ENCODE assay signal across 23 cellular contexts in genomic region chr3:127763337-127763736, GRCh38. TPM values are rescaled to one million over a fixed set of nuclear protein-coding genes. Genes with fewer than 3 reads are reported as not detected.
A peak's percentile ranks its signal among the peaks of the same experiment; 100 is the strongest.
DNase-seq lines count a peak whose midpoint lies in the region; ATAC-seq and TF ChIP-seq lines count a peak whose summit lies in the region.
"Had no signal": no experiment of that assay in that cellular context is flagged by ENCODE, and none has a peak within 500 bp of the region (broad histone marks: within the 10 kb centered on the region; RNA-seq: fewer than 3 reads in every experiment).

No MANE protein-coding gene starts in this region.

- H3K4me1 ChIP-seq in Loucy (ENCODE audit: insufficient read depth, low read length, poor library complexity, severe bottlenecking) (peaks cover 80% of the 10 kb centered on the region), left lung (peaks cover 24 to 68% of the 10 kb centered on the region in 2 donors), stomach smooth muscle (ENCODE audit: control insufficient read depth, insufficient read depth, low read length) (peaks cover 48% of the 10 kb centered on the region)

- peak overlapping the region; percentile 44 for H3K27ac Mint-ChIP-seq in activated CD8-positive, alpha-beta T cell treated with anti-CD3 and anti-CD28 coated beads for 36 hours
- no peak overlapping the region for H3K27ac Mint-ChIP-seq in activated CD8-positive, alpha-beta T cell treated with anti-CD3 and anti-CD28 coated beads, Interleukin-2, amount 10 ng/mL, durations not matched to agents 7 days and 5 days
- H3K27ac Mint-ChIP-seq: activated CD4-positive, alpha-beta T cell treated with anti-CD3 and anti-CD28 coated beads for 36 hours; CD4-positive, alpha-beta memory T cell; memory B cell; T-helper 2 cell treated with Interferon-gamma antibody and Interleukin-4, amounts not matched to agents 5 μg/mL and 100 μg/mL, for 36 hours had no signal

- peaks cover 1% of the 10 kb centered on the region for H3K27me3 Mint-ChIP-seq in activated CD8-positive, alpha-beta T cell treated with anti-CD3 and anti-CD28 coated beads for 36 hours
- H3K27me3 Mint-ChIP-seq in activated CD8-positive, alpha-beta T cell treated with anti-CD3 and anti-CD28 coated beads, Interleukin-2, amount 10 ng/mL, durations not matched to agents 7 days and 5 days (ENCODE audit: low read depth) = peaks cover 2% of the 10 kb centered on the region

- peaks cover 2% of the 10 kb centered on the region for H3K9me3 Mint-ChIP-seq in activated CD8-positive, alpha-beta T cell treated with anti-CD3 and anti-CD28 coated beads for 36 hours
- no peaks in the 10 kb centered on the region for H3K9me3 Mint-ChIP-seq in activated CD8-positive, alpha-beta T cell treated with anti-CD3 and anti-CD28 coated beads, Interleukin-2, amount 10 ng/mL, durations not matched to agents 7 days and 5 days (ENCODE audit: insufficient read depth)
- H3K9me3 Mint-ChIP-seq: T-helper 2 cell treated with Interferon-gamma antibody and Interleukin-4, amounts not matched to agents 5 μg/mL and 100 μg/mL, for 36 hours had no signal

- H3K36me3 ChIP-seq in Loucy (ENCODE audit: insufficient read depth, low read length) = peaks cover 28% of the 10 kb centered on the region; the same call in 1 of the 2 replicates
- H3K36me3 ChIP-seq in left lung = no peaks in the 10 kb centered on the region
- peaks cover 0 to 3% of the 10 kb centered on the region in 2 donors for H3K36me3 ChIP-seq in stomach smooth muscle (ENCODE audit: control insufficient read depth in 2 of 2, insufficient read depth in 2 of 2, low read length in 2 of 2)

- H3K9ac ChIP-seq in Loucy (ENCODE audit: low read depth, low read length, poor library complexity, severe bottlenecking) (peak overlapping the region; percentile 99), stomach smooth muscle (ENCODE audit: low read length in 2 of 2) (no peak overlapping the region)

- H3K4me3 Mint-ChIP-seq in activated CD8-positive, alpha-beta T cell treated with anti-CD3 and anti-CD28 coated beads for 36 hours = no peak overlapping the region
- H3K4me3 Mint-ChIP-seq in activated CD8-positive, alpha-beta T cell treated with anti-CD3 and anti-CD28 coated beads, Interleukin-2, amount 10 ng/mL, durations not matched to agents 7 days and 5 days = no peak overlapping the region
- H3K4me3 Mint-ChIP-seq: activated CD4-positive, alpha-beta T cell treated with anti-CD3 and anti-CD28 coated beads for 36 hours; activated T-cell treated with anti-CD3 and anti-CD28 coated beads, Interleukin-2, amount 50 U/mL, for 4 hours; CD4-positive, alpha-beta memory T cell; T-helper 2 cell treated with Interferon-gamma antibody and Interleukin-4, amounts not matched to agents 5 μg/mL and 100 μg/mL, for 36 hours had no signal

- POLR2A ChIA-PET in activated CD8-positive, alpha-beta T cell treated with anti-CD3 and anti-CD28 coated beads for 36 hours (lab: Charles Lee) = no interaction called here
- POLR2A ChIA-PET in activated CD8-positive, alpha-beta T cell treated with anti-CD3 and anti-CD28 coated beads, Interleukin-2, amount 10 ng/mL, durations not matched to agents 7 days and 5 days (lab: Charles Lee) = interaction anchor here (1.5 kb wide), 1 partner anchor 37 kb away, joined by 4 read pairs; no protein-coding TSS in a partner anchor

- no peak for TF ChIP-seq CTCF in activated CD8-positive, alpha-beta T cell treated with anti-CD3 and anti-CD28 coated beads for 36 hours (IDR thresholded peaks at IDR 0.05)
- TF ChIP-seq CTCF in Loucy (conservative IDR thresholded peaks at IDR 0.05; ENCODE audit: low read length) (no peak), left lung (IDR thresholded peaks at IDR 0.05) (no peak)

- intact Hi-C loops in activated CD8-positive, alpha-beta T cell treated with anti-CD3 and anti-CD28 coated beads for 36 hours (cut with micrococcal nuclease) = no loop called here
- intact Hi-C loops in left lung (cut with DNase I) = no loop called here

- H4K20me1 ChIP-seq in Loucy (ENCODE audit: insufficient read depth, low read length, poor library complexity, severe bottlenecking) = no peaks in the 10 kb centered on the region

- H3K4me2 ChIP-seq in Loucy (ENCODE audit: low read depth, low read length, poor library complexity, severe bottlenecking) = peak overlapping the region; percentile 91

- H3K4me1 Mint-ChIP-seq in activated CD8-positive, alpha-beta T cell treated with anti-CD3 and anti-CD28 coated beads for 36 hours (ENCODE audit: low read depth) = peaks cover 21% of the 10 kb centered on the region
- H3K4me1 Mint-ChIP-seq in activated CD8-positive, alpha-beta T cell treated with anti-CD3 and anti-CD28 coated beads, Interleukin-2, amount 10 ng/mL, durations not matched to agents 7 days and 5 days (ENCODE audit: low read depth) = peaks cover 46% of the 10 kb centered on the region
- H3K4me1 Mint-ChIP-seq: CD4-positive, alpha-beta memory T cell had no signal

- peaks cover 12% of the 10 kb centered on the region for H3F3A ChIP-seq in Loucy (ENCODE audit: low read depth)

- H3K4me3 ChIP-seq in Loucy (ENCODE audit: low read length, poor library complexity, severe bottlenecking) (peak overlapping the region; percentile 78), left lung (no peak overlapping the region), stomach smooth muscle (ENCODE audit: low read length in 2 of 2) (no peak overlapping the region)
- H3K4me3 ChIP-seq: MG63, skin epidermis had no signal

- no peak for ATAC-seq in activated CD8-positive, alpha-beta T cell treated with anti-CD3 and anti-CD28 coated beads for 36 hours
- ATAC-seq in activated CD8-positive, alpha-beta T cell treated with anti-CD3 and anti-CD28 coated beads, Interleukin-2, amount 10 ng/mL, durations not matched to agents 7 days and 5 days = no peak
- ATAC-seq in left lung (no peak), HG02763 (IDR thresholded peaks at IDR 0.05; ENCODE audit: unreplicated experiment) (no peak)
- ATAC-seq: activated T-cell treated with anti-CD3 and anti-CD28 coated beads, Interleukin-2, amount 50 U/mL, for 4 hours had no signal

- H3K36me3 Mint-ChIP-seq in activated CD8-positive, alpha-beta T cell treated with anti-CD3 and anti-CD28 coated beads for 36 hours (ENCODE audit: low read depth) = no peaks in the 10 kb centered on the region
- peaks cover 2% of the 10 kb centered on the region for H3K36me3 Mint-ChIP-seq in activated CD8-positive, alpha-beta T cell treated with anti-CD3 and anti-CD28 coated beads, Interleukin-2, amount 10 ng/mL, durations not matched to agents 7 days and 5 days (ENCODE audit: low read depth)
- H3K36me3 Mint-ChIP-seq: memory B cell had no signal

- H2AFZ ChIP-seq in Loucy (ENCODE audit: low read length) = no peak overlapping the region

- H3K27me3 ChIP-seq in Loucy (ENCODE audit: insufficient read depth, low read length, poor library complexity, severe bottlenecking) = no peaks in the 10 kb centered on the region
- no peaks in the 10 kb centered on the region for H3K27me3 ChIP-seq in left lung
- no peaks in the 10 kb centered on the region for H3K27me3 ChIP-seq in stomach smooth muscle (ENCODE audit: control insufficient read depth in 1 of 2, insufficient read depth in 2 of 2, low read length in 2 of 2)
- H3K27me3 ChIP-seq: MG63 had no signal

- CTCF ChIA-PET in activated CD8-positive, alpha-beta T cell treated with anti-CD3 and anti-CD28 coated beads for 36 hours (lab: Charles Lee) = no interaction called here
- CTCF ChIA-PET in activated CD8-positive, alpha-beta T cell treated with anti-CD3 and anti-CD28 coated beads, Interleukin-2, amount 10 ng/mL, durations not matched to agents 7 days and 5 days (lab: Charles Lee) = no interaction called here

- no peak for DNase-seq in activated CD8-positive, alpha-beta T cell treated with anti-CD3 and anti-CD28 coated beads for 36 hours
- no peak for DNase-seq in activated CD8-positive, alpha-beta T cell treated with anti-CD3 and anti-CD28 coated beads, Interleukin-2, amount 10 ng/mL, durations not matched to agents 7 days and 5 days
- DNase-seq in left lung (peak in 1 of 2 donors; percentile 68), NCI-H82 (lab: John Stamatoyannopoulos, UW) (no peak), pons (ENCODE audit: low spot score) (no peak)
- DNase-seq: activated CD4-positive, alpha-beta T cell treated with anti-CD3 and anti-CD28 coated beads for 36 hours; activated gamma-delta T cell treated with Interleukin-2 at 50 U/mL for 16 hours; activated T-cell treated with anti-CD3 and anti-CD28 coated beads, Interleukin-2, amount 50 U/mL, for 4 hours; CD4-positive, alpha-beta memory T cell; cerebellar nuclear complex; MG63; NCI-H1105 treated with DMSO at 0.1 percent for 48 hours; NCI-H1930; NCI-H524 treated with DMSO at 0.1 percent for 48 hours; NK-92 treated with Interleukin-12 subunit alpha and Interleukin-12 subunit beta, amount 100 ng/mL, for 24 hours; SHP77 treated with DMSO at 0.1 percent for 48 hours had no signal

- peaks cover 86% of the 10 kb centered on the region for H3K79me2 ChIP-seq in Loucy (ENCODE audit: insufficient read depth, low read length)

- H3K9me2 ChIP-seq in Loucy (replicated peaks; ENCODE audit: low read depth, low read length) = no peaks in the 10 kb centered on the region

- H3K27ac ChIP-seq in left lung = peak overlapping the region; percentile 73 to 84
- H3K27ac ChIP-seq in stomach smooth muscle (ENCODE audit: low read length) = peak overlapping the region; percentile 2
- H3K27ac ChIP-seq: 22Rv1, skin epidermis had no signal

- H3K9me3 ChIP-seq in Loucy (ENCODE audit: insufficient read depth, low read depth, low read length) (peaks cover 8% of the 10 kb centered on the region; the same call in 1 of the 2 replicates), left lung (no peaks in the 10 kb centered on the region), stomach smooth muscle (ENCODE audit: control insufficient read depth in 2 of 2, low read length in 2 of 2) (peaks cover 0 to 3% of the 10 kb centered on the region in 2 donors)

RNA-seq across cellular contexts. Expression of gene MGLL, which starts 59.0 kb away (rescaled TPM):
- 1 to 10 TPM; 1.1 to 3.1 TPM for total RNA-seq in activated CD8-positive, alpha-beta T cell treated with anti-CD3 and anti-CD28 coated beads for 36 hours
- total RNA-seq in activated CD8-positive, alpha-beta T cell treated with anti-CD3 and anti-CD28 coated beads, Interleukin-2, amount 10 ng/mL, durations not matched to agents 7 days and 5 days = 1 to 10 TPM; 1.5 to 2.2 TPM
- 100 to 1,000 TPM; 214 to 318 TPM for total RNA-seq in left lung

Comparison
In these comparisons a context has a peak if more than half of its experiments do, and no peak if none do; other contexts are left out.
1. RNA of gene MGLL, which starts 59.0 kb away (total RNA-seq): 214 to 318 TPM in left lung; 1.1 to 3.1 TPM in activated CD8-positive, alpha-beta T cell treated with anti-CD3 and anti-CD28 coated beads for 36 hours and 1.5 to 2.2 TPM in activated CD8-positive, alpha-beta T cell treated with anti-CD3 and anti-CD28 coated beads, Interleukin-2, amount 10 ng/mL, durations not matched to agents 7 days and 5 days; every median in the first group is over 10 times any median in the second.